In genomic region chr6:114541794-114542193, GRCh38 we compare ENCODE assay signal across 17 cellular contexts.
DNase-seq lines count a peak whose midpoint lies in the region; ATAC-seq and TF ChIP-seq lines count a peak whose summit lies in the region.
"Had no signal": no experiment of that assay in that cellular context is flagged by ENCODE, and none has a peak within 500 bp of the region (broad histone marks: within the 10 kb centered on the region; RNA-seq: fewer than 3 reads in every experiment).

No MANE protein-coding gene starts in this region.

- H2BK15ac ChIP-seq in neuronal stem cell (ENCODE audit: low read length) = no peak overlapping the region

- TF ChIP-seq CTCF in WTC11 (IDR thresholded peaks at IDR 0.05) (no peak), smooth muscle cell (IDR thresholded peaks at IDR 0.05; ENCODE audit: borderline replicate concordance, insufficient read depth, poor library complexity, severe bottlenecking) (no peak)

- no peak overlapping the region for H3K4me3 Mint-ChIP-seq in activated CD4-positive, alpha-beta T cell treated with anti-CD3 and anti-CD28 coated beads, Interleukin-2, amount 10 ng/mL, durations not matched to agents 24 days and 14 days
- H3K4me3 Mint-ChIP-seq in activated CD4-positive, alpha-beta T cell treated with anti-CD3 and anti-CD28 coated beads for 36 hours = no peak overlapping the region
- H3K4me3 Mint-ChIP-seq in WTC11 = no peak overlapping the region
- H3K4me3 Mint-ChIP-seq: B cell; CD4-positive, CD25-positive, alpha-beta regulatory T cell; CD8-positive, alpha-beta T cell had no signal

- no peaks in the 10 kb centered on the region for H3K27me3 Mint-ChIP-seq in activated CD4-positive, alpha-beta T cell treated with anti-CD3 and anti-CD28 coated beads, Interleukin-2, amount 10 ng/mL, durations not matched to agents 24 days and 14 days
- no peaks in the 10 kb centered on the region for H3K27me3 Mint-ChIP-seq in activated CD4-positive, alpha-beta T cell treated with anti-CD3 and anti-CD28 coated beads for 36 hours
- no peaks in the 10 kb centered on the region for H3K27me3 Mint-ChIP-seq in WTC11 (ENCODE audit: low read depth)
- H3K27me3 Mint-ChIP-seq: B cell; CD4-positive, CD25-positive, alpha-beta regulatory T cell had no signal

- H3K79me1 ChIP-seq in neuronal stem cell (ENCODE audit: low read depth, low read length) = no peaks in the 10 kb centered on the region

- H3F3A ChIP-seq in smooth muscle cell (ENCODE audit: low read depth) = no peaks in the 10 kb centered on the region

- POLR2A ChIA-PET in activated CD4-positive, alpha-beta T cell treated with anti-CD3 and anti-CD28 coated beads for 36 hours (lab: Charles Lee) = no interaction called here
- POLR2A ChIA-PET in WTC11 (lab: Charles Lee) = no interaction called here

- no peaks in the 10 kb centered on the region for H3K4me1 ChIP-seq in neuronal stem cell (ENCODE audit: control insufficient read depth in 2 of 2, insufficient read depth in 1 of 2, low read depth in 1 of 2, low read length in 2 of 2)
- no peaks in the 10 kb centered on the region for H3K4me1 ChIP-seq in smooth muscle cell (ENCODE audit: low read depth)
- H3K4me1 ChIP-seq: BLaER1, Caco-2, HAP-1 had no signal

- H3K4me3 ChIP-seq in neuronal stem cell (ENCODE audit: low read length in 2 of 2) (no peak overlapping the region), smooth muscle cell (no peak overlapping the region)
- H3K4me3 ChIP-seq: BLaER1, HAP-1 had no signal

- CTCF ChIA-PET in activated CD4-positive, alpha-beta T cell treated with anti-CD3 and anti-CD28 coated beads for 36 hours (lab: Charles Lee) = no interaction called here
- CTCF ChIA-PET in WTC11 (lab: Charles Lee) = no interaction called here

- H3K9me3 Mint-ChIP-seq in activated CD4-positive, alpha-beta T cell treated with anti-CD3 and anti-CD28 coated beads, Interleukin-2, amount 10 ng/mL, durations not matched to agents 24 days and 14 days = no peaks in the 10 kb centered on the region
- peaks cover 3% of the 10 kb centered on the region for H3K9me3 Mint-ChIP-seq in activated CD4-positive, alpha-beta T cell treated with anti-CD3 and anti-CD28 coated beads for 36 hours (ENCODE audit: low read depth)
- H3K9me3 Mint-ChIP-seq in WTC11 = peaks cover 17% of the 10 kb centered on the region

- no peak overlapping the region for H3K18ac ChIP-seq in neuronal stem cell (ENCODE audit: low read length)

- peak overlapping the region; percentile 85 for H3K23ac ChIP-seq in neuronal stem cell (ENCODE audit: low read depth, low read length, poor library complexity)

- H4K8ac ChIP-seq in neuronal stem cell (ENCODE audit: low read depth, low read length) = no peak overlapping the region

- DNase-seq in activated CD4-positive, alpha-beta T cell treated with anti-CD3 and anti-CD28 coated beads, Interleukin-2, amount 10 ng/mL, durations not matched to agents 24 days and 14 days = peak; percentile 40
- DNase-seq in activated CD4-positive, alpha-beta T cell treated with anti-CD3 and anti-CD28 coated beads for 36 hours = no peak
- DNase-seq in WTC11 (ENCODE audit: low spot score) (no peak), neuronal stem cell (ENCODE audit: low spot score) (no peak), smooth muscle cell (lab: John Stamatoyannopoulos, UW; ENCODE audit: unreplicated experiment) (no peak)
- no peak for DNase-seq in stimulated activated CD4-positive, alpha-beta T cell treated with anti-CD3 and anti-CD28 coated beads, Interleukin-4, amount 100 ng/mL, for 1 hour
- DNase-seq: Caco-2; CD4-positive, CD25-positive, alpha-beta regulatory T cell; CD8-positive, alpha-beta T cell; DMS153; DND-41; GOT3 had no signal

- no peaks in the 10 kb centered on the region for H3K36me3 ChIP-seq in neuronal stem cell (replicated peaks in 1 of 2; ENCODE audit: control insufficient read depth in 2 of 2, insufficient read depth in 2 of 2, low read length in 2 of 2)
- no peaks in the 10 kb centered on the region for H3K36me3 ChIP-seq in smooth muscle cell (ENCODE audit: low read depth)
- H3K36me3 ChIP-seq: BLaER1, HAP-1 had no signal

- H2BK5ac ChIP-seq in neuronal stem cell (ENCODE audit: low read length) = no peak overlapping the region

- H3K4me2 ChIP-seq in neuronal stem cell (ENCODE audit: insufficient read depth, low read length, poor library complexity, severe bottlenecking) = no peak overlapping the region
- H3K4me2 ChIP-seq in smooth muscle cell = no peak overlapping the region
- H3K4me2 ChIP-seq: BLaER1 had no signal

- no peak overlapping the region for H3K14ac ChIP-seq in neuronal stem cell (ENCODE audit: low read length)

- WGBS in neuronal stem cell (ENCODE audit: extremely low coverage in 2 of 2, insufficient read length in 2 of 2, insufficient replicate concordance in 1 of 2), 2 donors = no CpG with 5 or more reads among the region's 21 CpGs
- WGBS in smooth muscle cell (ENCODE audit: low lambda C conversion rate) = 94% methylated on average over 21 of the region's 21 CpGs

- no peaks in the 10 kb centered on the region for H3K4me1 Mint-ChIP-seq in activated CD4-positive, alpha-beta T cell treated with anti-CD3 and anti-CD28 coated beads, Interleukin-2, amount 10 ng/mL, durations not matched to agents 24 days and 14 days
- H3K4me1 Mint-ChIP-seq in activated CD4-positive, alpha-beta T cell treated with anti-CD3 and anti-CD28 coated beads for 36 hours = no peaks in the 10 kb centered on the region
- H3K4me1 Mint-ChIP-seq in WTC11 = no peaks in the 10 kb centered on the region
- H3K4me1 Mint-ChIP-seq: B cell; CD4-positive, CD25-positive, alpha-beta regulatory T cell had no signal

- H3K27me3 ChIP-seq in neuronal stem cell (ENCODE audit: control insufficient read depth in 3 of 3, insufficient read depth in 3 of 3, low read depth in 1 of 3, low read length in 3 of 3) (no peaks in the 10 kb centered on the region), smooth muscle cell (ENCODE audit: low read depth) (no peaks in the 10 kb centered on the region)
- H3K27me3 ChIP-seq: BLaER1 had no signal

- no peak overlapping the region for H3K9ac ChIP-seq in neuronal stem cell (ENCODE audit: low read depth, low read length, poor library complexity)
- no peak overlapping the region for H3K9ac ChIP-seq in smooth muscle cell (ENCODE audit: low read depth)
- H3K9ac ChIP-seq: BLaER1 had no signal

- no peak overlapping the region for H4K91ac ChIP-seq in neuronal stem cell (ENCODE audit: low read depth, low read length, poor library complexity)

- no peaks in the 10 kb centered on the region for H3K79me2 ChIP-seq in smooth muscle cell (ENCODE audit: low read depth)

- H3K27ac ChIP-seq in neuronal stem cell (replicated peaks; ENCODE audit: low read length) (no peak overlapping the region), smooth muscle cell (ENCODE audit: low read depth) (no peak overlapping the region)
- H3K27ac ChIP-seq: 22Rv1, BLaER1, C4-2B had no signal

- H3K9me3 ChIP-seq in neuronal stem cell (replicated peaks in 1 of 2; ENCODE audit: control insufficient read depth in 2 of 2, insufficient read depth in 1 of 2, low read depth in 1 of 2, low read length in 2 of 2) (no peaks in the 10 kb centered on the region), smooth muscle cell (replicated peaks; ENCODE audit: low read depth) (no peaks in the 10 kb centered on the region)
- H3K9me3 ChIP-seq: Caco-2, HAP-1 had no signal

- H3K27ac Mint-ChIP-seq in activated CD4-positive, alpha-beta T cell treated with anti-CD3 and anti-CD28 coated beads, Interleukin-2, amount 10 ng/mL, durations not matched to agents 24 days and 14 days = no peak overlapping the region
- H3K27ac Mint-ChIP-seq in activated CD4-positive, alpha-beta T cell treated with anti-CD3 and anti-CD28 coated beads for 36 hours = no peak overlapping the region
- peak overlapping the region; percentile 12; the same call in 1 of the 2 replicates for H3K27ac Mint-ChIP-seq in WTC11
- H3K27ac Mint-ChIP-seq: B cell; CD4-positive, CD25-positive, alpha-beta regulatory T cell; CD8-positive, alpha-beta T cell had no signal

- H4K20me1 ChIP-seq in smooth muscle cell (ENCODE audit: low read depth) = no peaks in the 10 kb centered on the region
- H4K20me1 ChIP-seq: BLaER1 had no signal

- H2AFZ ChIP-seq in neuronal stem cell (ENCODE audit: low read length) (no peak overlapping the region), smooth muscle cell (ENCODE audit: low read depth) (no peak overlapping the region)

- H3K36me3 Mint-ChIP-seq in activated CD4-positive, alpha-beta T cell treated with anti-CD3 and anti-CD28 coated beads, Interleukin-2, amount 10 ng/mL, durations not matched to agents 24 days and 14 days (ENCODE audit: low read depth) = no peaks in the 10 kb centered on the region
- H3K36me3 Mint-ChIP-seq in activated CD4-positive, alpha-beta T cell treated with anti-CD3 and anti-CD28 coated beads for 36 hours (ENCODE audit: low read depth) = no peaks in the 10 kb centered on the region
- peaks cover 3% of the 10 kb centered on the region for H3K36me3 Mint-ChIP-seq in WTC11
- H3K36me3 Mint-ChIP-seq: CD4-positive, CD25-positive, alpha-beta regulatory T cell; CD8-positive, alpha-beta T cell had no signal

- no peak overlapping the region for H3K4ac ChIP-seq in neuronal stem cell (ENCODE audit: low read length)

- no peak overlapping the region for H2BK12ac ChIP-seq in neuronal stem cell (ENCODE audit: low read length)

- no peak overlapping the region for H2AK5ac ChIP-seq in neuronal stem cell (ENCODE audit: low read depth, low read length)

- ATAC-seq in activated CD4-positive, alpha-beta T cell treated with anti-CD3 and anti-CD28 coated beads for 36 hours = no peak
- no peak for ATAC-seq in WTC11
- ATAC-seq: CD8-positive, alpha-beta T cell had no signal

- intact Hi-C loops in activated CD4-positive, alpha-beta T cell treated with anti-CD3 and anti-CD28 coated beads, Interleukin-2, amount 10 ng/mL, durations not matched to agents 24 days and 14 days (cut with micrococcal nuclease) = no loop called here
- intact Hi-C loops in activated CD4-positive, alpha-beta T cell treated with anti-CD3 and anti-CD28 coated beads for 36 hours (cut with DNase I, micrococcal nuclease) = no loop called here

- no peak overlapping the region for H2BK120ac ChIP-seq in neuronal stem cell (ENCODE audit: low read depth, low read length)

TF ChIP-seq in WTC11, 78 proteins besides CTCF, POLR2A, EP300 and RAD21 (continues in another document):
- no peak for TF ChIP-seq TEAD1 (CRISPR knock-in tag; IDR thresholded peaks at IDR 0.05)
- TF ChIP-seq GRHL2 (CRISPR knock-in tag; IDR thresholded peaks at IDR 0.05; ENCODE audit: insufficient replicate concordance, severe bottlenecking) = no peak
- 0 out of 2 replicates have a peak, but pooled peaks have one; percentile 36 for TF ChIP-seq FOXP1 (CRISPR knock-in tag; IDR thresholded peaks at IDR 0.05; ENCODE audit: borderline replicate concordance)
- TF ChIP-seq E2F5 (CRISPR knock-in tag; IDR thresholded peaks at IDR 0.05) = no peak
